Comparison of ENCODE assay signal across 1 cellular context in genomic region chr16:2691491-2692248, GRCh38.
A peak's percentile ranks its signal among the peaks of the same experiment; 100 is the strongest.
TF ChIP-seq lines count a peak whose summit lies in the region.

No MANE protein-coding gene starts in this region.

TF ChIP-seq in HepG2, 621 proteins besides CTCF, POLR2A, EP300 and RAD21:
- TF ChIP-seq AGO2 (optimal IDR thresholded peaks at IDR 0.05; ENCODE audit: low read depth, low read length) (peak; percentile 29), ZZZ3 (CRISPR knock-in tag; IDR thresholded peaks at IDR 0.05; ENCODE audit: borderline replicate concordance) (no peak), ZNF878 (CRISPR knock-in tag; IDR thresholded peaks at IDR 0.05) (no peak)
TF ChIP-seq in HepG2: peak in this region for 1.
